ENCODE assay signal across 8 cellular contexts in the genomic region with DNA sequence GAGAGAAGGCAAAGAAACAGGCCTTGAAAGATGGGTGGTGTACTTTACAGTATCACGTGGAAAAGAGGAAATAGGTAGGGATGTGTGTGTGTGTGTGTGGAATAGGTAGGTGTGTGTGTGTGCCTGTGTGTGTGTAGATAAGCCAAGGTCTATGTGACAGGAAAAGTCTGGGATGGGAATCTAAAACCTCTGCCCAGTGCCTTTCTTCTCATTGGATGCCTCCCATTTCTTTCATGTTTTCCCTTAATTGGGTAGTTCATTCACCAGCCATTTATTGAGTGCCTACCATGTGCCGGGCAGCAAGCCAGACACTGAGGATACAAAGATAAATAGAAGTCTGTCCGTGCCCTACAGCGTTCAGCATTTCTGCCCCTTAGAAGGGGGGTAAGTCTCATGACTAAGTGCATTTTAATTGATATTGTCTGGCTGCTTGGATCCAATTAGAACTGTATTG.
DNase-seq lines count a peak whose midpoint lies in the region; ATAC-seq and TF ChIP-seq lines count a peak whose summit lies in the region.

No MANE protein-coding gene starts in this region.

- no peak for TF ChIP-seq CTCF in RWPE2 (IDR thresholded peaks at IDR 0.05; ENCODE audit: poor library complexity, severe bottlenecking)

- H3K9me3 ChIP-seq in RWPE2 (ENCODE audit: severe bottlenecking): no peaks in the 10 kb centered on the region

- no peak for TF ChIP-seq POLR2A in erythroblast (IDR thresholded peaks at IDR 0.05; ENCODE audit: low read length)

- H3K4me1 ChIP-seq in RWPE2 (ENCODE audit: insufficient read depth, poor library complexity, severe bottlenecking): peaks cover 3% of the 10 kb centered on the region

- peak overlapping the region; percentile 62 for H3K27ac ChIP-seq in RWPE2 (ENCODE audit: poor library complexity, severe bottlenecking)

- DNase-seq in RWPE2 (ENCODE audit: low spot score) (no peak), erythroblast (lab: John Stamatoyannopoulos, UW) (peak; percentile 62 to 73), nucleus accumbens (lab: John Stamatoyannopoulos, UW) (peak in 40 of 56 donors; percentile 12 to 83 (median 52)), cerebellar cortex (ENCODE audit: low spot score) (no peak), kidney glomerular epithelial cell (lab: John Stamatoyannopoulos, UW) (no peak)
- DNase-seq in stimulated activated CD8-positive, alpha-beta memory T cell treated with anti-CD3 and anti-CD28 coated beads, Interleukin-4, amount 100 ng/mL, for 48 hours: no peak
- no peak for DNase-seq in stimulated activated naive CD4-positive, alpha-beta T cell treated with Interleukin-2 at 50 U/mL for 16 hours (lab: John Stamatoyannopoulos, UW)

- H3K4me3 ChIP-seq in GM08714 (ENCODE audit: low read length): peak overlapping the region; percentile 85
- H3K4me3 ChIP-seq in RWPE2 (ENCODE audit: severe bottlenecking): peak overlapping the region; percentile 58

- H3K36me3 ChIP-seq in RWPE2 (ENCODE audit: low read depth): peaks cover 20% of the 10 kb centered on the region; the same call in 1 of the 2 replicates

- no peak for ATAC-seq in RWPE2 (ENCODE audit: low read depth)

- no peaks in the 10 kb centered on the region for H3K27me3 ChIP-seq in RWPE2 (ENCODE audit: insufficient read depth, poor library complexity, severe bottlenecking)

Comparison
In these comparisons a context has a peak if more than half of its experiments do, and no peak if none do; other contexts are left out.
1. DNase-seq: peak in erythroblast (2 of 2) and nucleus accumbens (40 of 56); none in RWPE2 (single experiment), stimulated activated CD8-positive, alpha-beta memory T cell treated with anti-CD3 and anti-CD28 coated beads, Interleukin-4, amount 100 ng/mL, for 48 hours (single experiment), cerebellar cortex (single experiment), stimulated activated naive CD4-positive, alpha-beta T cell treated with Interleukin-2 at 50 U/mL for 16 hours (single experiment) and kidney glomerular epithelial cell (single experiment).